ENCODE assay signal across 9 cellular contexts in genomic region chr2:147182260-147182659, GRCh38.
DNase-seq lines count a peak whose midpoint lies in the region; ATAC-seq and TF ChIP-seq lines count a peak whose summit lies in the region.
"Had no signal": no experiment of that assay in that cellular context is flagged by ENCODE, and none has a peak within 500 bp of the region (broad histone marks: within the 10 kb centered on the region; RNA-seq: fewer than 3 reads in every experiment).

No MANE protein-coding gene starts in this region.

- H3K27ac ChIP-seq in heart left ventricle: no peak overlapping the region
- H3K27ac ChIP-seq: A549 had no signal

- TF ChIP-seq CTCF in heart left ventricle (IDR thresholded peaks at IDR 0.05): no peak

- H3K27me3 ChIP-seq in heart left ventricle: no peaks in the 10 kb centered on the region

- H3K36me3 ChIP-seq in heart left ventricle: no peaks in the 10 kb centered on the region

- H3K4me3 ChIP-seq in heart left ventricle: no peak overlapping the region
- H3K4me3 ChIP-seq: A549 had no signal

- TF ChIP-seq POLR2A in heart left ventricle (IDR thresholded peaks at IDR 0.05): no peak

- H3K9me3 ChIP-seq in heart left ventricle: peaks cover 0 to 31% (median 0%) of the 10 kb centered on the region in 12 donors
- H3K9me3 ChIP-seq: A549 had no signal

- ATAC-seq in HG03469 (IDR thresholded peaks at IDR 0.05; ENCODE audit: unreplicated experiment): peak; percentile 84
- no peak for ATAC-seq in heart left ventricle
- ATAC-seq: A549 had no signal

- DNase-seq in SKM-1 treated with dmso at 0.1 percent for 144 hours (lab: John Stamatoyannopoulos, UW; ENCODE audit: unreplicated experiment) (peak; percentile 31), SKM-1 (lab: John Stamatoyannopoulos, UW; ENCODE audit: unreplicated experiment) (no peak), OCI-M1 (lab: John Stamatoyannopoulos, UW) (no peak), islet precursor cell (no peak), heart left ventricle (no peak)
- peak; percentile 49 for DNase-seq in activated effector memory CD4-positive, alpha-beta T cell treated with Interleukin-2 at 50 U/mL for 16 hours
- peak; percentile 9 for DNase-seq in stimulated activated CD8-positive, alpha-beta memory T cell treated with anti-CD3 and anti-CD28 coated beads, Interleukin-12 subunit alpha, Interleukin-12 subunit beta, amount 100 ng/mL, for 24 hours (ENCODE audit: extremely low read depth)

- intact Hi-C loops in heart left ventricle (cut with DNase I): no loop called here

- no peaks in the 10 kb centered on the region for H3K4me1 ChIP-seq in heart left ventricle
- H3K4me1 ChIP-seq: A549 had no signal

- WGBS in heart left ventricle, 4 donors: 65 to 77% (median 72%) methylated on average over 4 of the region's 4 CpGs

Comparison
In these comparisons a context has a peak if more than half of its experiments do, and no peak if none do; other contexts are left out.
1. DNase-seq: peak in SKM-1 treated with dmso at 0.1 percent for 144 hours (single experiment), activated effector memory CD4-positive, alpha-beta T cell treated with Interleukin-2 at 50 U/mL for 16 hours (single experiment) and stimulated activated CD8-positive, alpha-beta memory T cell treated with anti-CD3 and anti-CD28 coated beads, Interleukin-12 subunit alpha, Interleukin-12 subunit beta, amount 100 ng/mL, for 24 hours (single experiment); none in SKM-1 (single experiment), OCI-M1 (single experiment), islet precursor cell (single experiment) and heart left ventricle (0 of 5).